2 cellular contexts compared by ENCODE assay signal in genomic region chr1:41018039-41018438, GRCh38.
TF ChIP-seq lines count a peak whose summit lies in the region.

No MANE protein-coding gene starts in this region.

TF ChIP-seq in PFSK-1, 5 proteins besides CTCF, POLR2A, EP300 and RAD21:
- TF ChIP-seq POLR2AphosphoS5 (IDR thresholded peaks at IDR 0.05; ENCODE audit: low read depth, low read length): peak; percentile 40; the same call in 1 of the 2 replicates
- no peak for TF ChIP-seq FOXP2 (optimal IDR thresholded peaks at IDR 0.05; ENCODE audit: borderline replicate concordance, extremely low read depth, extremely low read length, insufficient read depth)
- no peak for TF ChIP-seq REST (IDR thresholded peaks at IDR 0.05; ENCODE audit: insufficient read depth in 1 of 2, low read depth in 2 of 2, low read length in 2 of 2)
- TF ChIP-seq TAF1 (IDR thresholded peaks at IDR 0.05; ENCODE audit: borderline replicate concordance, insufficient read depth, low read length): no peak
- TF ChIP-seq SIN3A (IDR thresholded peaks at IDR 0.05; ENCODE audit: borderline replicate concordance, insufficient read depth, low read length): no peak

TF ChIP-seq in K562, 482 proteins besides CTCF, POLR2A, EP300 and RAD21:
- no peak for TF ChIP-seq MBD2 (IDR thresholded peaks at IDR 0.05; ENCODE audit: borderline replicate concordance, low read depth)
- TF ChIP-seq ZNF395 (CRISPR knock-in tag; IDR thresholded peaks at IDR 0.05): no peak
- no peak for TF ChIP-seq E2F3 (CRISPR knock-in tag; IDR thresholded peaks at IDR 0.05)
- TF ChIP-seq HCFC1 (IDR thresholded peaks at IDR 0.05; ENCODE audit: low read depth, low read length): no peak
- TF ChIP-seq SNIP1 (IDR thresholded peaks at IDR 0.05; ENCODE audit: low read depth): no peak
- TF ChIP-seq POLR2AphosphoS5 (IDR thresholded peaks at IDR 0.05; ENCODE audit: control insufficient read depth, insufficient read depth, low read depth, low read length): 0 out of 2 replicates have a peak, but pooled peaks have one; percentile 51
- no peak for TF ChIP-seq E2F5 (CRISPR knock-in tag; IDR thresholded peaks at IDR 0.05)
- TF ChIP-seq FOXJ2 (tag; IDR thresholded peaks at IDR 0.05): no peak
- TF ChIP-seq POLR2G (IDR thresholded peaks at IDR 0.05; ENCODE audit: low read depth, low read length): peak; percentile 7
